ENCODE assay signal across 16 cellular contexts in the genomic region with DNA sequence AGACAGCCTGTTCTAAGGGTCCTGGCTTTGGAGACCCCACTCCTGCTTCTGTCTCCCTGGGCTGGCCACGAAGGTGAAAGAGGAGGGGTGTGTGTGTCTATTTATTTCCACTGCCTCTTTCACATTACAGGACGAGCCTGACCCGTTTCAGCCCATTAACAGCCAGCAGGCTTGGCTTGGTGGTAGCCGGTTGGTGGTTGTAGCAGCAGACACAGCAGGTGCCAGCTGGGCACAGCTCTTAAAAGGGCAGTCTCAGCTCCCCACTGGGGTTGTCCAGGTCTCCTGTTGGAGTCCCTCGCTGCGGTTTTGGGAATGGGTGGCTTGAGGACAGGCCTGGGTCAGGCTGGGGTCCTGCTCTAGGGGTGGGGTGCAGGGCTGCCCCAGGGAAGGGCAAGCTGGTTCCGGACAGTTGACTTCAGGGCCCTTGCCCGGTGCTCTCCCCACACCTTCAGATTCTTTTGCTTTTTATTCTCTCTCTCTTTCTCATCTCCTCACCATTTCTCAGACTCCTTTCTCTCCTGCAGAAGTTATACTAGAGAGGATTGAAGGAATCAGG.
"Had no signal": no experiment of that assay in that cellular context is flagged by ENCODE, and none has a peak within 500 bp of the region (broad histone marks: within the 10 kb centered on the region; RNA-seq: fewer than 3 reads in every experiment).

No MANE protein-coding gene starts in this region.

- H3K4me1 ChIP-seq: esophagus muscularis mucosa, gastrocnemius medialis, stomach, transverse colon had no signal

- H3K27ac ChIP-seq: epithelial cell of prostate, esophagus muscularis mucosa, gastrocnemius medialis, neutrophil, stomach, thoracic aorta, transverse colon had no signal

- H3K36me3 ChIP-seq: esophagus muscularis mucosa, gastrocnemius medialis, neutrophil, stomach, thoracic aorta, transverse colon had no signal

- FAIRE-seq: small intestine had no signal

- H3K9me3 ChIP-seq: esophagus muscularis mucosa, gastrocnemius medialis, mucosa of descending colon, neutrophil, stomach, thoracic aorta, transverse colon had no signal

- H3K4me3 ChIP-seq: esophagus muscularis mucosa, gastrocnemius medialis, mucosa of descending colon, stomach, thoracic aorta, transverse colon had no signal

- DNase-seq: effector memory CD8-positive, alpha-beta T cell; gastrocnemius medialis; islet precursor cell; mucosa of descending colon; naive thymus-derived CD8-positive, alpha-beta T cell; posterior cingulate gyrus; right cardiac atrium; small intestine; stimulated activated CD4-positive, alpha-beta T cell treated with anti-CD3 and anti-CD28 coated beads, Interleukin-12 subunit alpha, Interleukin-12 subunit beta, amount 100 ng/mL, for 4 hours; stimulated activated naive CD4-positive, alpha-beta T cell; stomach; transverse colon had no signal
